ENCODE assay signal across 1 cellular context in genomic region chr3:170475091-170475705, GRCh38.
TF ChIP-seq lines count a peak whose summit lies in the region.

No MANE protein-coding gene starts in this region.

TF ChIP-seq in HEK293, 187 proteins besides CTCF, POLR2A, EP300 and RAD21 (continued from another document):
- TF ChIP-seq, protein P1, sequence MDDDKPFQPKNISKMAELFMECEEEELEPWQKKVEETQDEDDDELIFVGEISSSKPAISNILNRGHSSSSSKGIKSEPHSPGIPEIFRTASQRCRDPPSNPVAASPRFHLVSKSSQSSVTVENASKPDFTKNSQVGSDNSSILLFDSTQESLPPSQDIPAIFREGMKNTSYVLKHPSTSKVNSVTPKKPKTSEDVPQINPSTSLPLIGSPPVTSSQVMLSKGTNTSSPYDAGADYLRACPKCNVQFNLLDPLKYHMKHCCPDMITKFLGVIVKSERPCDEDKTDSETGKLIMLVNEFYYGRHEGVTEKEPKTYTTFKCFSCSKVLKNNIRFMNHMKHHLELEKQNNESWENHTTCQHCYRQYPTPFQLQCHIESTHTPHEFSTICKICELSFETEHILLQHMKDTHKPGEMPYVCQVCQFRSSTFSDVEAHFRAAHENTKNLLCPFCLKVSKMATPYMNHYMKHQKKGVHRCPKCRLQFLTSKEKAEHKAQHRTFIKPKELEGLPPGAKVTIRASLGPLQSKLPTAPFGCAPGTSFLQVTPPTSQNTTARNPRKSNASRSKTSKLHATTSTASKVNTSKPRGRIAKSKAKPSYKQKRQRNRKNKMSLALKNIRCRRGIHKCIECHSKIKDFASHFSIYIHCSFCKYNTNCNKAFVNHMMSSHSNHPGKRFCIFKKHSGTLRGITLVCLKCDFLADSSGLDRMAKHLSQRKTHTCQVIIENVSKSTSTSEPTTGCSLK (tag by site-specific recombination; IDR thresholded peaks at IDR 0.05), result no peak
- TF ChIP-seq ZNF488 (tag by site-specific recombination; IDR thresholded peaks at IDR 0.05) (no peak), ZNF549 (tag by site-specific recombination; IDR thresholded peaks at IDR 0.05) (no peak)
